In the genomic region with DNA sequence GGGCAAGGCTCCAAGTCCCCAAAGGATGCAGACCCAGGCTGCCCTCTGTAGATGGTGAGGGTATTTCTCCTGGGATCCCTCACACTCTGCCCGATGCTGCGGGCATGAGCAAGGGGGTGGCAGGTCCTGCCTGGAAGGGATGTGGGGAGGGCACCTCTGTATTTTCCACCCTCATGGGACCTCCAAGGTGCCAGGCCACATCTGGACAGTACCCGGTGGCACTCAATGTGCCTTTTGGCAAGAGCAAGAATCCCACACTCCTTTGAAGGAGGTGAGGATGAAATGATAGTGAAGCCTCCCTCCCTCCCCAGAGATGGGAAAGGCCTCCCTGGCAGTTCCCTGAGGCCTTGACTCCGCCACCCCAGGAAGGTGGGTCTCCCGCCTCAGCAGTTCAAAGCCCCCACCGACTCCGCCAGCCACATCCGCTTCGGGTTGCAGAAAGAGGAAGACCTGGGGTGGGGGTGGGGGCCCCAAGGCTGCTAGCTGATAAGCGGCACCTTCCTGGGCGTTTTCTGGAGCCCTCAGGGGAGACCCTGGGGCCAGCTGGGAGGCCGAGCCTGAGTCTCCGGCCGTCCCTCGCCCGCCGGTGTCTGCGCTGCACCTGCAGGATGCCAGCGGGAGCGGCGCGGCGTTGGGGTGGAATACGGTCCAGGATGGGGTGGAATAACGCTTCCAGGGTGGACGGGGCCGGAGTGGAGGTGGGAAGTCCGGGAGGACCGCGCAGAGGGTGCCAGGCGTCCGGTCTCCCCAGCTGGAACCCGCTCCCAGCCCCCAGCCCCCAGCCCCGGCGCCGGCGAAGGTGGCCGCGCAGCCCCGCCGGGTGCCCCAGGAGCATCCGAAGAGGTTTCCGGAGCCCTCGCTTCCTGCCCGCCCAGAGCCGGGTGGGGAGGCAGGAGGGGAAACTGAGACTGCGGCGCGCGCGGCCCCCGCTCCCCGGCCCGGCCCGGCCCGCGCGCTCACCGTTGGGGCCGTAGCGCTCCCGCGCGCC, we compare ENCODE assay signal across 9 cellular contexts. TPM values are rescaled to one million over a fixed set of nuclear protein-coding genes. Genes with fewer than 3 reads are reported as not detected.
DNase-seq lines count a peak whose midpoint lies in the region; TF ChIP-seq lines count a peak whose summit lies in the region.
"Had no signal": no experiment of that assay in that cellular context is flagged by ENCODE, and none has a peak within 500 bp of the region (broad histone marks: within the 10 kb centered on the region; RNA-seq: fewer than 3 reads in every experiment).

No MANE protein-coding gene starts in this region.

- H3K36me3 ChIP-seq in HUES64 (ENCODE audit: insufficient read depth, low read length) (no peaks in the 10 kb centered on the region), esophagus squamous epithelium (no peaks in the 10 kb centered on the region)
- H3K36me3 ChIP-seq: thyroid gland had no signal

- H3K4me3 ChIP-seq in HUES64 (ENCODE audit: low read length) = peak overlapping the region; percentile 62
- peak overlapping the region; percentile 42 to 84 (median 52) for H3K4me3 ChIP-seq in esophagus squamous epithelium

- WGBS in HUES64 = 10% methylated on average over 64 of the region's 64 CpGs
- no CpG with 5 or more reads among the region's 64 CpGs for WGBS in esophagus squamous epithelium, 2 donors

- H3K27me3 ChIP-seq in HUES64 (ENCODE audit: insufficient read depth, low read length) (peaks cover 40% of the 10 kb centered on the region), esophagus squamous epithelium (peaks cover 3 to 49% (median 6%) of the 10 kb centered on the region in 4 donors)

- DNase-seq in NCI-H1417 (lab: John Stamatoyannopoulos, UW) = peak in 2 of 3 experiments; percentile 37 to 48
- no peak for DNase-seq in NCI-H1417 treated with DMSO at 0.1 percent for 48 hours (lab: John Stamatoyannopoulos, UW)
- DNase-seq in activated CD4-positive, alpha-beta T cell treated with anti-CD3 and anti-CD28 coated beads, Interleukin-2, amount 50 U/mL, for 1 hour = peak; percentile 62
- peak; percentile 57 for DNase-seq in esophagus squamous epithelium (lab: John Stamatoyannopoulos, UW)
- DNase-seq in stimulated activated CD4-positive, alpha-beta T cell treated with anti-CD3 and anti-CD28 coated beads, Interleukin-15, amount 100 ng/mL, for 1 hour (ENCODE audit: low read depth in 1 of 2, low spot score in 1 of 2) = peak; percentile 29 to 46
- no peak for DNase-seq in SW 1271 (lab: John Stamatoyannopoulos, UW)
- DNase-seq in NCI-H526 treated with DMSO at 0.1 percent for 48 hours (lab: John Stamatoyannopoulos, UW) = no peak

- peak in 1 of 4 donors; percentile 16 for TF ChIP-seq POLR2A in esophagus squamous epithelium (IDR thresholded peaks at IDR 0.05)

- TF ChIP-seq CTCF in esophagus squamous epithelium (IDR thresholded peaks at IDR 0.05) = no peak

- intact Hi-C loops in esophagus squamous epithelium (cut with DNase I) = no loop called here

- H3K9ac ChIP-seq in HUES64 (ENCODE audit: low read depth, low read length) = no peak overlapping the region

- peaks cover 10% of the 10 kb centered on the region; the same call in 1 of the 2 replicates for H3K4me1 ChIP-seq in HUES64 (ENCODE audit: insufficient read depth, low read length)
- H3K4me1 ChIP-seq in esophagus squamous epithelium = peaks cover 24 to 71% (median 28%) of the 10 kb centered on the region in 3 donors

- no peaks in the 10 kb centered on the region for H3K9me3 ChIP-seq in HUES64 (ENCODE audit: insufficient read depth, low read depth, low read length)
- no peaks in the 10 kb centered on the region for H3K9me3 ChIP-seq in esophagus squamous epithelium
- H3K9me3 ChIP-seq: thyroid gland had no signal

- H3K27ac ChIP-seq in HUES64 (ENCODE audit: low read depth, low read length) (no peak overlapping the region), esophagus squamous epithelium (peak overlapping the region; percentile 53 to 89 (median 76))

RNA-seq across cellular contexts. Expression of a gene that starts 0.7 kb away (rescaled TPM):
- polyA plus RNA-seq in HUES64 (2013, experiment 1 of 2) = 7.0 TPM
- 6.7 TPM for polyA plus RNA-seq in HUES64 (2013, experiment 2 of 2)
- 1 to 10 TPM; 2.7 to 9.9 (median 5.3) TPM for total RNA-seq in esophagus squamous epithelium

RNA-seq across cellular contexts. Expression of a gene that starts 47.2 kb away (rescaled TPM):
- 0.20 TPM for polyA plus RNA-seq in HUES64 (2013, experiment 1 of 2)
- polyA plus RNA-seq in HUES64 (2013, experiment 2 of 2) = 0.38 TPM
- total RNA-seq in esophagus squamous epithelium = 10 to 100 TPM in 1 of 4 donors, 1 to 10 TPM in 3; 1.2 to 13.0 (median 2.1) TPM

Comparison
In these comparisons a context has a peak if more than half of its experiments do, and no peak if none do; other contexts are left out.
1. DNase-seq: peak in NCI-H1417 (2 of 3), activated CD4-positive, alpha-beta T cell treated with anti-CD3 and anti-CD28 coated beads, Interleukin-2, amount 50 U/mL, for 1 hour (single experiment), esophagus squamous epithelium (single experiment) and stimulated activated CD4-positive, alpha-beta T cell treated with anti-CD3 and anti-CD28 coated beads, Interleukin-15, amount 100 ng/mL, for 1 hour (2 of 2); none in NCI-H1417 treated with DMSO at 0.1 percent for 48 hours (single experiment), SW 1271 (0 of 2) and NCI-H526 treated with DMSO at 0.1 percent for 48 hours (single experiment).